Comparison of ENCODE assay signal across 9 cellular contexts in genomic region chr5:150155258-150156032, GRCh38. TPM values are rescaled to one million over a fixed set of nuclear protein-coding genes. Genes with fewer than 3 reads are reported as not detected.
DNase-seq lines count a peak whose midpoint lies in the region; ATAC-seq and TF ChIP-seq lines count a peak whose summit lies in the region.
"Had no signal": no experiment of that assay in that cellular context is flagged by ENCODE, and none has a peak within 500 bp of the region (broad histone marks: within the 10 kb centered on the region; RNA-seq: fewer than 3 reads in every experiment).

PDGFRB (minus strand) TSS chr5:150155845; CDS start chr5:150137047, 18,798 bp downstream.

- H3K27me3 Mint-ChIP-seq in stimulated activated naive CD8-positive, alpha-beta T cell treated with anti-CD3 and anti-CD28 coated beads, Interleukin-15, amount 100 ng/mL, for 72 hours, result peaks cover 24% of the 10 kb centered on the region

- H3K4me3 Mint-ChIP-seq in stimulated activated naive CD8-positive, alpha-beta T cell treated with anti-CD3 and anti-CD28 coated beads, Interleukin-15, amount 100 ng/mL, for 72 hours, result peak within 1 kb of the TSS; percentile 82 to 88

- no peaks in the 10 kb centered on the region for H3K9me3 Mint-ChIP-seq in stimulated activated naive CD8-positive, alpha-beta T cell treated with anti-CD3 and anti-CD28 coated beads, Interleukin-15, amount 100 ng/mL, for 72 hours

- H3K4me1 Mint-ChIP-seq in stimulated activated naive CD8-positive, alpha-beta T cell treated with anti-CD3 and anti-CD28 coated beads, Interleukin-15, amount 100 ng/mL, for 72 hours, result peaks cover 24% of the 10 kb centered on the region

- no peaks in the 10 kb centered on the region for H3K9me3 ChIP-seq in esophagus muscularis mucosa
- H3K9me3 ChIP-seq in mucosa of stomach (ENCODE audit: control insufficient read depth, low read length), result no peaks in the 10 kb centered on the region

- H3K27ac Mint-ChIP-seq in stimulated activated naive CD8-positive, alpha-beta T cell treated with anti-CD3 and anti-CD28 coated beads, Interleukin-15, amount 100 ng/mL, for 72 hours, result peak within 1 kb of the TSS; percentile 37 to 96

- TF ChIP-seq EP300 in esophagus muscularis mucosa (IDR thresholded peaks at IDR 0.05), result no peak

- 4% methylated on average over 6 of the region's 17 CpGs for WGBS in esophagus muscularis mucosa

- peak within 1 kb of the TSS; percentile 60 to 67 (median 62) for H3K4me3 ChIP-seq in esophagus muscularis mucosa
- no peak within 1 kb of the TSS for H3K4me3 ChIP-seq in mucosa of stomach (ENCODE audit: low read length)

- H3K27me3 ChIP-seq in esophagus muscularis mucosa (no peaks in the 10 kb centered on the region), mucosa of stomach (ENCODE audit: control insufficient read depth, insufficient read depth, low read length) (peaks cover 16% of the 10 kb centered on the region)

- H3K4me1 ChIP-seq in esophagus muscularis mucosa (peaks cover 24 to 93% (median 87%) of the 10 kb centered on the region in 4 donors), mucosa of stomach (ENCODE audit: control insufficient read depth, insufficient read depth, low read length) (peaks cover 3% of the 10 kb centered on the region)

- H3K36me3 ChIP-seq in esophagus muscularis mucosa (peaks cover 0 to 12% (median 2%) of the 10 kb centered on the region in 4 donors), mucosa of stomach (ENCODE audit: control insufficient read depth, insufficient read depth, low read length) (no peaks in the 10 kb centered on the region)

- H3K27ac ChIP-seq in esophagus muscularis mucosa (replicated peaks in 1 of 4), result peak within 1 kb of the TSS; percentile 85 to 90 (median 88)
- H3K27ac ChIP-seq: epithelial cell of prostate had no signal

- ATAC-seq in GM18498 (IDR thresholded peaks at IDR 0.05; ENCODE audit: unreplicated experiment), result peak; percentile 80
- ATAC-seq in HG03460 (IDR thresholded peaks at IDR 0.05; ENCODE audit: unreplicated experiment), result peak; percentile 49
- ATAC-seq in stimulated activated naive CD8-positive, alpha-beta T cell treated with anti-CD3 and anti-CD28 coated beads, Interleukin-15, amount 100 ng/mL, for 72 hours, result peak; percentile 74

- DNase-seq in activated CD8-positive, alpha-beta memory T cell treated with anti-CD3 and anti-CD28 coated beads, Interleukin-2, amount 50 U/mL, for 48 hours, result peak; percentile 68
- peak; percentile 97 for DNase-seq in esophagus muscularis mucosa (ENCODE audit: extremely low spot score)
- DNase-seq in stimulated activated naive CD8-positive, alpha-beta T cell treated with anti-CD3 and anti-CD28 coated beads, Interleukin-15, amount 100 ng/mL, for 72 hours, result peak; percentile 41 to 44
- DNase-seq in NCI-H187 (lab: John Stamatoyannopoulos, UW), result no peak
- DNase-seq in SIG-M5 (lab: John Stamatoyannopoulos, UW), result no peak

- intact Hi-C loops in esophagus muscularis mucosa (cut with DNase I), result no loop called here

- TF ChIP-seq POLR2A in esophagus muscularis mucosa (IDR thresholded peaks at IDR 0.05; ENCODE audit: low read depth), result peak; percentile 24

- H3K9ac ChIP-seq in mucosa of stomach (ENCODE audit: low read length), result peak within 1 kb of the TSS; percentile 26

- TF ChIP-seq CTCF in esophagus muscularis mucosa (IDR thresholded peaks at IDR 0.05), result no peak

RNA-seq across cellular contexts. Expression of gene PDGFRB, which starts in this region (rescaled TPM):
- 100 to 1,000 TPM in 2 of 4 donors, 10 to 100 TPM in 2; 83.1 to 219 (median 141) TPM for total RNA-seq in esophagus muscularis mucosa

Comparison
In these comparisons a context has a peak if more than half of its experiments do, and no peak if none do; other contexts are left out.
1. DNase-seq: peak in activated CD8-positive, alpha-beta memory T cell treated with anti-CD3 and anti-CD28 coated beads, Interleukin-2, amount 50 U/mL, for 48 hours (single experiment), esophagus muscularis mucosa (single experiment) and stimulated activated naive CD8-positive, alpha-beta T cell treated with anti-CD3 and anti-CD28 coated beads, Interleukin-15, amount 100 ng/mL, for 72 hours (2 of 2); none in NCI-H187 (0 of 2) and SIG-M5 (single experiment).
2. Peak in every context shown above with its lines, with median percentiles within 50 percentile points of each other: ATAC-seq.